In the genomic region with DNA sequence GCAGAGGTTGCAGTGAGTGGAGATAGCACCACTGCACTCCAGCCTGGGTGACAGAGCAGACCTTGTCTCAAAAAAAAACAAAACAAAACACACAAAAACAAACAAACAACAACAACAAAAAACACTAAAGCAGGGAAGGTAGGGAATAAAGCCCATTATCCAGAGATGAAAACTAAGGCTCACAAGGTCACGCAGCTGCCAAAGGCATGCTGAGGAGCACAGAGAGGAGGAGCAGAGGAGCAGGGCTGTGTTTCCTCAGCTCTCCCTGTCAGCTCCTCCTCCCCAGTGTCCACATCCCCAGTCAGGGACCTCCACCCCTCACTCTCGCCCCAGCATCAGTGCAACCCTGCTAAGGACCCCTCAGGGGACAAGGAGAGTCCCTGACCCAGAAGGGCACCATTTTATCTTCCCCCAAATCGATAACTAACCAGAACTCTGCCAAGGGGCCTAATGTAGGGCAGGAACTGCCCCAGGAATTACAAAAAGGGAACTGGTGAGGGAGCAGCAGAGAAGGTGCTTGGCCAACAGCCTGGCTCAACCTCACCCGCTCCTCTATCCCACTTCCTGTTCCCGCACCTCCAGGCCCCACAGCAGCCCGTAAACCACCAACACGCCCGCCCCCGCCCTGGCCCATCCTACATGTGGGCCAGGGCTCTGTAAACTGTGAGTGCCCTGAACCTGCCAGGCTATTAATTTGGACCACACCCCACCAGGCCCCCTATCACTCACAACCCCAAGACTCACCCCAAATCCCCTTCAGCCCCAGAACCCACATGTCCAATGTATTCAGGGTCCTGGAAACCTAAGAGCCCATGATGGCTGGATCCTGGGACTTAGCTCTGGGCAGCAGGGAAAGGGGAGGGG, we compare ENCODE assay signal across 9 cellular contexts. TPM values are rescaled to one million over a fixed set of nuclear protein-coding genes. Genes with fewer than 3 reads are reported as not detected.
DNase-seq lines count a peak whose midpoint lies in the region; ATAC-seq, FAIRE-seq and TF ChIP-seq lines count a peak whose summit lies in the region.
"Had no signal": no experiment of that assay in that cellular context is flagged by ENCODE, and none has a peak within 500 bp of the region (broad histone marks: within the 10 kb centered on the region; RNA-seq: fewer than 3 reads in every experiment).

No MANE protein-coding gene starts in this region.

- no peak for TF ChIP-seq CTCF in astrocyte (IDR thresholded peaks at IDR 0.05; ENCODE audit: insufficient read depth, low read depth, low read length)

- WGBS in mesodermal cell (ENCODE audit: insufficient coverage in 2 of 2), 2 experiments = 56 to 81% methylated on average over 4 to 7 of the region's 9 CpGs
- WGBS in aorta, 2 donors = 20 to 21% methylated on average over 9 of the region's 9 CpGs

- no peak for FAIRE-seq in astrocyte (lab: Jason Lieb, UNC)

- H3K36me3 Mint-ChIP-seq in stimulated activated naive CD8-positive, alpha-beta T cell treated with anti-CD3 and anti-CD28 coated beads, Interleukin-15, Interleukin-2, amounts not matched to agents 100 ng/mL and 50 ng/mL, for 24 hours (ENCODE audit: low read depth) = no peaks in the 10 kb centered on the region
- H3K36me3 Mint-ChIP-seq in astrocyte (ENCODE audit: low read depth, unreplicated experiment) = peaks cover 5% of the 10 kb centered on the region
- no peaks in the 10 kb centered on the region for H3K36me3 Mint-ChIP-seq in activated naive CD4-positive, alpha-beta T cell treated with anti-CD3 and anti-CD28 coated beads, Interleukin-2, amount 10 ng/mL, durations not matched to agents 7 days and 5 days

- H3K4me1 ChIP-seq in astrocyte (ENCODE audit: insufficient read depth, low read length) (peaks cover 77% of the 10 kb centered on the region), mesodermal cell (ENCODE audit: control insufficient read depth, insufficient read depth, low read length, poor library complexity, severe bottlenecking) (peaks cover 78% of the 10 kb centered on the region), aorta (ENCODE audit: control insufficient read depth in 1 of 2, insufficient read depth in 2 of 2, low read length in 2 of 2) (peaks cover 0 to 3% of the 10 kb centered on the region in 2 donors)

- H3K27me3 Mint-ChIP-seq in stimulated activated naive CD8-positive, alpha-beta T cell treated with anti-CD3 and anti-CD28 coated beads, Interleukin-15, Interleukin-2, amounts not matched to agents 100 ng/mL and 50 ng/mL, for 24 hours = no peaks in the 10 kb centered on the region
- H3K27me3 Mint-ChIP-seq in astrocyte (ENCODE audit: low read depth, unreplicated experiment) = no peaks in the 10 kb centered on the region
- H3K27me3 Mint-ChIP-seq in activated naive CD4-positive, alpha-beta T cell treated with anti-CD3 and anti-CD28 coated beads, Interleukin-2, amount 10 ng/mL, durations not matched to agents 7 days and 5 days = peaks cover 43% of the 10 kb centered on the region

- POLR2A ChIA-PET in HEK293T (lab: Yijun Ruan, JAX) = interaction anchor here (0.7 to 1.1 kb wide), 2 partner anchors 17 to 228 kb away, joined by 3 read pairs; a partner anchor contains a TSS

- no peak for ATAC-seq in stimulated activated naive CD8-positive, alpha-beta T cell treated with anti-CD3 and anti-CD28 coated beads, Interleukin-15, Interleukin-2, amounts not matched to agents 100 U/mL and 50 U/mL, for 24 hours
- ATAC-seq in aorta (ENCODE audit: low FRiP score) = no peak
- no peak for ATAC-seq in GM19395 (IDR thresholded peaks at IDR 0.05; ENCODE audit: unreplicated experiment)

- H2AFZ ChIP-seq in astrocyte (ENCODE audit: low read depth, low read length) = no peak overlapping the region

- H3K4me1 Mint-ChIP-seq in stimulated activated naive CD8-positive, alpha-beta T cell treated with anti-CD3 and anti-CD28 coated beads, Interleukin-15, Interleukin-2, amounts not matched to agents 100 ng/mL and 50 ng/mL, for 24 hours (ENCODE audit: low read depth) = peaks cover 6% of the 10 kb centered on the region
- peaks cover 54% of the 10 kb centered on the region for H3K4me1 Mint-ChIP-seq in astrocyte (ENCODE audit: low read depth, unreplicated experiment)
- peaks cover 7% of the 10 kb centered on the region for H3K4me1 Mint-ChIP-seq in activated naive CD4-positive, alpha-beta T cell treated with anti-CD3 and anti-CD28 coated beads, Interleukin-2, amount 10 ng/mL, durations not matched to agents 7 days and 5 days

- H3K4me2 ChIP-seq in astrocyte (ENCODE audit: low read length) = peak overlapping the region; percentile 65

- no peaks in the 10 kb centered on the region for H3K9me3 Mint-ChIP-seq in stimulated activated naive CD8-positive, alpha-beta T cell treated with anti-CD3 and anti-CD28 coated beads, Interleukin-15, Interleukin-2, amounts not matched to agents 100 ng/mL and 50 ng/mL, for 24 hours
- no peaks in the 10 kb centered on the region for H3K9me3 Mint-ChIP-seq in astrocyte (ENCODE audit: unreplicated experiment)
- H3K9me3 Mint-ChIP-seq in activated naive CD4-positive, alpha-beta T cell treated with anti-CD3 and anti-CD28 coated beads, Interleukin-2, amount 10 ng/mL, durations not matched to agents 7 days and 5 days = no peaks in the 10 kb centered on the region

- no peak overlapping the region for H3K4me3 Mint-ChIP-seq in stimulated activated naive CD8-positive, alpha-beta T cell treated with anti-CD3 and anti-CD28 coated beads, Interleukin-15, Interleukin-2, amounts not matched to agents 100 ng/mL and 50 ng/mL, for 24 hours
- H3K4me3 Mint-ChIP-seq in astrocyte (ENCODE audit: unreplicated experiment) = peak overlapping the region; percentile 64
- no peak overlapping the region for H3K4me3 Mint-ChIP-seq in activated naive CD4-positive, alpha-beta T cell treated with anti-CD3 and anti-CD28 coated beads, Interleukin-2, amount 10 ng/mL, durations not matched to agents 7 days and 5 days

- H3K4me3 ChIP-seq in astrocyte (ENCODE audit: insufficient read depth, low read depth, low read length) = no peak overlapping the region
- no peak overlapping the region for H3K4me3 ChIP-seq in mesodermal cell (ENCODE audit: extremely low read depth, insufficient read depth, low read length, poor library complexity, severe bottlenecking)
- no peak overlapping the region for H3K4me3 ChIP-seq in aorta (ENCODE audit: low read length in 2 of 2)

- peaks cover 50% of the 10 kb centered on the region for H4K20me1 ChIP-seq in astrocyte (ENCODE audit: insufficient read depth, low read length)

- CTCF ChIA-PET in HEK293T (lab: Yijun Ruan, JAX) = interaction anchor here (0.6 to 0.9 kb wide), 2 partner anchors 20 to 1073 kb away, joined by 3 to 11 read pairs; a partner anchor contains a TSS
- CTCF ChIA-PET in activated naive CD4-positive, alpha-beta T cell treated with anti-CD3 and anti-CD28 coated beads, Interleukin-2, amount 10 ng/mL, durations not matched to agents 7 days and 5 days (lab: Charles Lee) = no interaction called here

- H3K9me3 ChIP-seq in astrocyte (ENCODE audit: insufficient read depth, low read depth, low read length) (no peaks in the 10 kb centered on the region), mesodermal cell (ENCODE audit: control insufficient read depth, low read length) (no peaks in the 10 kb centered on the region), aorta (ENCODE audit: control insufficient read depth, low read length) (no peaks in the 10 kb centered on the region)

- H3K36me3 ChIP-seq in astrocyte (ENCODE audit: insufficient read depth, low read length) (peaks cover under 1% of the 10 kb centered on the region), mesodermal cell (ENCODE audit: control insufficient read depth, insufficient read depth, low read length) (peaks cover 28% of the 10 kb centered on the region), aorta (ENCODE audit: control insufficient read depth in 1 of 2, insufficient read depth in 2 of 2, low read length in 1 of 2) (no peaks in the 10 kb centered on the region)

- intact Hi-C loops in aorta (cut with DNase I) = no loop called here

- H3K9ac ChIP-seq in astrocyte (ENCODE audit: low read length) = peak overlapping the region; percentile 39

- H3K27ac Mint-ChIP-seq in stimulated activated naive CD8-positive, alpha-beta T cell treated with anti-CD3 and anti-CD28 coated beads, Interleukin-15, Interleukin-2, amounts not matched to agents 100 ng/mL and 50 ng/mL, for 24 hours = peak overlapping the region; percentile 63
- H3K27ac Mint-ChIP-seq in astrocyte (ENCODE audit: unreplicated experiment) = peak overlapping the region; percentile 75
- H3K27ac Mint-ChIP-seq in activated naive CD4-positive, alpha-beta T cell treated with anti-CD3 and anti-CD28 coated beads, Interleukin-2, amount 10 ng/mL, durations not matched to agents 7 days and 5 days = no peak overlapping the region

- peaks cover 96% of the 10 kb centered on the region for H3K79me2 ChIP-seq in astrocyte (ENCODE audit: insufficient read depth, low read length)

- no peaks in the 10 kb centered on the region for H3K27me3 ChIP-seq in astrocyte (ENCODE audit: insufficient read depth, low read length)
- no peaks in the 10 kb centered on the region for H3K27me3 ChIP-seq in aorta (ENCODE audit: control insufficient read depth in 1 of 2, insufficient read depth in 2 of 2, low read length in 1 of 2)

- no peak for DNase-seq in stimulated activated naive CD8-positive, alpha-beta T cell treated with anti-CD3 and anti-CD28 coated beads, Interleukin-15, Interleukin-2, amounts not matched to agents 100 U/mL and 50 U/mL, for 24 hours
- DNase-seq in astrocyte (ENCODE audit: low read depth) (peak; percentile 60), aorta (no peak), HEK293T (ENCODE audit: extremely low spot score) (no peak)
- no peak for DNase-seq in activated naive CD4-positive, alpha-beta T cell treated with anti-CD3 and anti-CD28 coated beads, Interleukin-2, amount 10 ng/mL, durations not matched to agents 7 days and 5 days
- DNase-seq: SHP77 treated with DMSO at 0.1 percent for 48 hours had no signal

- H3K27ac ChIP-seq in astrocyte (ENCODE audit: low read depth, low read length) (peak overlapping the region; percentile 16), mesodermal cell (ENCODE audit: low read depth, low read length, severe bottlenecking) (peak overlapping the region; percentile 59), aorta (ENCODE audit: low read depth in 1 of 2, low read length in 2 of 2) (peak overlapping the region; percentile 72 to 83)

TF ChIP-seq in HEK293T, 16 proteins besides CTCF, POLR2A, EP300 and RAD21 (continues in another document):
- no peak for TF ChIP-seq CTBP1 (IDR thresholded peaks at IDR 0.05; ENCODE audit: borderline replicate concordance)

RNA-seq across cellular contexts. Expression of a gene that starts 9.0 kb away (rescaled TPM):
- total RNA-seq in astrocyte (73.3 and 75.5 TPM in 2 replicates), aorta (10 to 100 TPM; 43.5 to 78.0 TPM)
- 38.8 TPM for polyA plus RNA-seq in mesodermal cell (2013, experiment 1 of 2)
- polyA plus RNA-seq in mesodermal cell (2013, experiment 2 of 2) = 34.4 TPM
- polyA plus RNA-seq in aorta = 10 to 100 TPM; 16.7 to 54.2 TPM

RNA-seq across cellular contexts. Expression of a gene that starts 19.7 kb away (rescaled TPM):
- total RNA-seq in astrocyte (818 and 887 TPM in 2 replicates), aorta (100 to 1,000 TPM; 834 to 875 TPM)
- polyA plus RNA-seq in mesodermal cell (2013, experiment 1 of 2) = 1,794 TPM
- 1,725 TPM for polyA plus RNA-seq in mesodermal cell (2013, experiment 2 of 2)
- polyA plus RNA-seq in aorta = 1,000 to 10,000 TPM; 2,062 to 2,391 TPM

RNA-seq across cellular contexts. Expression of a gene that starts 24.8 kb away (rescaled TPM):
- not detected in 2 replicates for total RNA-seq in astrocyte
- polyA plus RNA-seq in mesodermal cell (2013, experiment 1 of 2) = not detected
- polyA plus RNA-seq in mesodermal cell (2013, experiment 2 of 2) = not detected
- not detected for total RNA-seq in aorta
- polyA plus RNA-seq in aorta = 1 to 10 TPM in 1 of 2 donors, not detected in 1; 3.3 TPM

RNA-seq across cellular contexts. Expression of a gene that starts 35.7 kb away (rescaled TPM):
- total RNA-seq in astrocyte (2.9 and 3.1 TPM in 2 replicates), aorta (1 to 10 TPM; 4.7 to 5.5 TPM)
- polyA plus RNA-seq in mesodermal cell (2013, experiment 1 of 2) = 11.6 TPM
- polyA plus RNA-seq in mesodermal cell (2013, experiment 2 of 2) = 10.0 TPM
- polyA plus RNA-seq in aorta = 1 to 10 TPM; 1.3 to 4.4 TPM

Comparison
In these comparisons a context has a peak if more than half of its experiments do, and no peak if none do; other contexts are left out.
1. H3K27ac ChIP-seq: peak in every context shown above with its lines; median percentile 78 in aorta; 59 in mesodermal cell; 16 in astrocyte.